In the genomic region with DNA sequence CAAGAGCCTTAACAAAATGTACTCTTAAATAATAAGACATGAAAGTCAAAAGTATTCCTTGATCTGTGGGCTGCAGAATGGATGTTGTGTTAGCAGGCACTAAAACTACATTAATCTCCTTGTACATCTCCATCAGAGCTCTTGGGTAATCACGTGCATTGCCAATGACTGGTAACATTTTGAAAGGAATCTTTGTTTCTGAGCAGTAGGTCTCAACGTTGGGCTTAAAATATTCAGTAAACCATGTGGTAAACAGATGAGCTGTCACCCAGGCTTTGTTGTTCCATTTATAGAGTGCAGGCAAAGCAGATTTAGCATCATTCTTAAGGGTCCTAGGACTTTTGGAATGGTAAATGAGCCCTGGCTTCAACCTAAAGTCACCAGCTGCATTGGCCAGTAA, we compare ENCODE assay signal across 9 cellular contexts.
"Had no signal": no experiment of that assay in that cellular context is flagged by ENCODE, and none has a peak within 500 bp of the region (broad histone marks: within the 10 kb centered on the region; RNA-seq: fewer than 3 reads in every experiment).

No MANE protein-coding gene starts in this region.

- ATAC-seq: HCT116, K562 had no signal

- H3K4me3 Mint-ChIP-seq: HFFc6 had no signal

- H3K9ac ChIP-seq: GM23248 had no signal

- H3K36me3 ChIP-seq: HAP-1 had no signal

- DNase-seq: GM23248, GOT3, H7, HFFc6, IMR-90, KG1 had no signal

- H3K4me1 ChIP-seq: HAP-1 had no signal

- H3K9me3 Mint-ChIP-seq: HFFc6 had no signal

- H3K4me3 ChIP-seq: GM23248, HAP-1, K562 had no signal

- H3K27ac Mint-ChIP-seq: HFFc6 had no signal

- H3K27ac ChIP-seq: GM23248 had no signal
